Comparison of ENCODE assay signal across 7 cellular contexts in the genomic region with DNA sequence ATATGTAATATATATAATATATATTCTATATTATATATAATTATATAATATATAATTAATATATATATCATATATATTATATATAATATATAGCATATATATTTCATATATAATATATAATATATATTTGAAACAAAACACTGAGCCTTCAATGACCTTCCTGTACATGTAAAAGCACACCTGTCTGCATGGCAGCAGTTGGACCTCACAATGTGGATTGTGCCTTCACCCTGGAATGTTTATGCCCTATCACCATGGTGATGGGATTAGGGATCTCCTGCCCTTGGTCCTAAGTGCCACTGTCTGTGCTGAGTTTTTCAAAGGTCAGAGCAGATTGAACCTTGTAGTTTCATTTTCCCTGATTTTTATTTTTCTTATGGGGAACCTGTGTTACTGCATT.
A peak's percentile ranks its signal among the peaks of the same experiment; 100 is the strongest.
DNase-seq lines count a peak whose midpoint lies in the region; ATAC-seq lines count a peak whose summit lies in the region.
"Not testable (repeated sequence)": the region's sequence is repeated elsewhere in the genome, so short reads cannot be mapped to it uniquely, and the experiment has no call there.

No MANE protein-coding gene starts in this region.

- intact Hi-C loops in left ventricle myocardium superior (cut with micrococcal nuclease) = not testable (repeated sequence)

- ATAC-seq in GM19455 (IDR thresholded peaks at IDR 0.05; ENCODE audit: unreplicated experiment) = peak; percentile 28
- ATAC-seq in HG02759 (IDR thresholded peaks at IDR 0.05; ENCODE audit: unreplicated experiment) = peak; percentile 38
- ATAC-seq in HG03469 (IDR thresholded peaks at IDR 0.05; ENCODE audit: unreplicated experiment) = peak; percentile 24
- peak; percentile 31 for ATAC-seq in effector memory CD8-positive, alpha-beta T cell (replicated peaks)
- peak; percentile 45 for ATAC-seq in left ventricle myocardium superior
- peak; percentile 28 for ATAC-seq in memory B cell (ENCODE audit: low read depth)
- peak; percentile 33 for ATAC-seq in stimulated activated naive CD8-positive, alpha-beta T cell treated with anti-CD3 and anti-CD28 coated beads, Interleukin-15, Interleukin-2, amounts not matched to agents 100 U/mL and 50 U/mL, for 24 hours

- H3K36me3 Mint-ChIP-seq in effector memory CD8-positive, alpha-beta T cell (ENCODE audit: insufficient read depth); memory B cell: not testable (repeated sequence)

- peaks cover 5 to 16% of the 10 kb centered on the region in 2 donors for H3K9me3 Mint-ChIP-seq in effector memory CD8-positive, alpha-beta T cell
- not testable (repeated sequence) for H3K9me3 Mint-ChIP-seq in memory B cell

- not testable (repeated sequence) for H3K4me1 Mint-ChIP-seq in effector memory CD8-positive, alpha-beta T cell (ENCODE audit: low read depth in 2 of 2); memory B cell

- not testable (repeated sequence) for H3K27ac Mint-ChIP-seq in effector memory CD8-positive, alpha-beta T cell; memory B cell

- not testable (repeated sequence) for H3K27me3 Mint-ChIP-seq in effector memory CD8-positive, alpha-beta T cell; memory B cell

- H3K4me3 Mint-ChIP-seq in effector memory CD8-positive, alpha-beta T cell; memory B cell: not testable (repeated sequence)

- not testable (repeated sequence) for DNase-seq in effector memory CD8-positive, alpha-beta T cell; left ventricle myocardium superior; memory B cell (ENCODE audit: low spot score in 2 of 2); stimulated activated naive CD8-positive, alpha-beta T cell treated with anti-CD3 and anti-CD28 coated beads, Interleukin-15, Interleukin-2, amounts not matched to agents 100 U/mL and 50 U/mL, for 24 hours
